In the genomic region with DNA sequence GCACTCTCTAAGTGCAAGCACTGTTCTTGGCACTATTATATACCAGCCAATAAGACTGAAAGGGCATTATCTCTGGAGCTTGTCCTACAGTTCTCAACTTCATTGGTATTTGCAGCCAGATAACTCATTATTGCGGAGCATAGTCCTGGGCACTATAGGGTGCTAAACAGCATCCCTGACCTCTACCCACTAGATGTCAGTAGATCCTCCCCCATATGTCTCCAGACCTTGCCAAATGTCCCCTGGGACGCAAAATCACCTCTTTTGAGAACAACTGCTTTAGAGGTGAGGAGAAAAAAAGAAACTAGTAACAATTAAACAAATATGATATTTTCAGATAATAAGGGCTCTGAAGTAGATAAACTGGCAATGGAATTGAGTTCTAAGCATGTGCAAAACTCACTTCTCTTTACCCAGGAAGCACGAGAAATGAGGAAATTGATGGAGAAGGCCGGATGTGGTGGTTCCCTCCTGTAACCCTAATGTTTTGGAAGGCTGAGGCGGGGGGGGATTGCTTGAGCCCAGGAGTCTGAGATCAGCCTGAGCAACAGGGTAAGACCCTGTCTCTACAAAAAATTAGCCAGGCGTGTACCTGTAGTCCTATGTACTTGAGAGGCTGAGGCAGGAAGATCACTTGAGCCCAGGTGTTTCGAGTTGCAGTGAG, we compare ENCODE assay signal across 8 cellular contexts.
DNase-seq lines count a peak whose midpoint lies in the region; ATAC-seq, FAIRE-seq and TF ChIP-seq lines count a peak whose summit lies in the region.

No MANE protein-coding gene starts in this region.

- H3K27ac ChIP-seq in keratinocyte (ENCODE audit: control insufficient read depth, insufficient read depth, low read length) (no peak overlapping the region), suprapubic skin (no peak overlapping the region)

- peaks cover 6% of the 10 kb centered on the region for H3K79me2 ChIP-seq in keratinocyte (ENCODE audit: control insufficient read depth, insufficient read depth, low read length)

- H3K9me1 ChIP-seq in keratinocyte (ENCODE audit: control insufficient read depth, extremely low read depth, insufficient read depth, low read length), result no peaks in the 10 kb centered on the region

- H3K4me3 ChIP-seq in keratinocyte (ENCODE audit: control insufficient read depth in 2 of 3, extremely low read depth in 1 of 3, insufficient read depth in 2 of 3, low read depth in 1 of 3, low read length in 3 of 3), result no peak overlapping the region
- no peak overlapping the region for H3K4me3 ChIP-seq in suprapubic skin

- FAIRE-seq in keratinocyte (lab: Jason Lieb, UNC), result peak; percentile 44

- WGBS in suprapubic skin, result 72% methylated on average over 7 of the region's 7 CpGs

- TF ChIP-seq CTCF in keratinocyte (optimal IDR thresholded peaks at IDR 0.05 in 1 of 3, IDR thresholded peaks at IDR 0.05 in 1 of 3, conservative IDR thresholded peaks at IDR 0.05 in 1 of 3; ENCODE audit: extremely low read depth in 1 of 3, insufficient read depth in 2 of 3, low read length in 3 of 3) (peak; percentile 29 to 54 (median 38)), suprapubic skin (IDR thresholded peaks at IDR 0.05) (peak in 1 of 2 donors; percentile 10)

- H3K9me3 ChIP-seq in keratinocyte (ENCODE audit: control insufficient read depth, low read depth, low read length), result no peaks in the 10 kb centered on the region
- H3K9me3 ChIP-seq in suprapubic skin, result no peaks in the 10 kb centered on the region

- TF ChIP-seq EP300 in suprapubic skin (IDR thresholded peaks at IDR 0.05), result no peak

- H3K9ac ChIP-seq in keratinocyte (ENCODE audit: control insufficient read depth, extremely low read depth, insufficient read depth, low read length), result no peak overlapping the region

- H3K4me1 ChIP-seq in keratinocyte (ENCODE audit: control insufficient read depth, extremely low read depth, insufficient read depth, low read length) (peaks cover 16% of the 10 kb centered on the region), suprapubic skin (peaks cover 28% of the 10 kb centered on the region)

- H3K36me3 ChIP-seq in keratinocyte (ENCODE audit: control insufficient read depth in 2 of 2, extremely low read depth in 1 of 2, insufficient read depth in 2 of 2, low read length in 2 of 2), result peaks cover 1 to 13% of the 10 kb centered on the region in 2 experiments
- no peaks in the 10 kb centered on the region for H3K36me3 ChIP-seq in suprapubic skin

- H3K27me3 ChIP-seq in keratinocyte (ENCODE audit: control insufficient read depth, extremely low read depth, insufficient read depth, low read length) (no peaks in the 10 kb centered on the region), suprapubic skin (no peaks in the 10 kb centered on the region)

- TF ChIP-seq POLR2A in suprapubic skin (IDR thresholded peaks at IDR 0.05), result no peak

- H2AFZ ChIP-seq in keratinocyte (ENCODE audit: control insufficient read depth, low read length), result no peak overlapping the region

- H3K4me2 ChIP-seq in keratinocyte (ENCODE audit: control insufficient read depth, extremely low read depth, insufficient read depth, low read depth, low read length), result no peak overlapping the region

- no peaks in the 10 kb centered on the region for H4K20me1 ChIP-seq in keratinocyte (ENCODE audit: control insufficient read depth, extremely low read depth, insufficient read depth, low read length)

- ATAC-seq in GM18867 (IDR thresholded peaks at IDR 0.05; ENCODE audit: unreplicated experiment) (peak; percentile 47), HG03103 (IDR thresholded peaks at IDR 0.05; ENCODE audit: low read depth, unreplicated experiment) (peak; percentile 44), SK-N-SH treated with all-trans-retinoic acid at 6 μM for 48 hours (peak; percentile 84)

- dilution Hi-C loops in keratinocyte (cut with MboI; ENCODE audit: extremely low pct_ligation_motif_present, low sequenced_read_pairs), result no loop called here

- DNase-seq in Ammon's horn (ENCODE audit: low spot score) (peak; percentile 57), keratinocyte (ENCODE audit: low read depth, low spot score) (no peak), suprapubic skin (ENCODE audit: low spot score in 2 of 2) (no peak), T-helper 9 cell (no peak)
- DNase-seq in activated effector memory CD4-positive, alpha-beta T cell treated with Interleukin-2 at 50 U/mL for 16 hours, result no peak

TF ChIP-seq in SK-N-SH treated with all-trans-retinoic acid at 6 μM for 48 hours, 23 proteins besides CTCF, POLR2A, EP300 and RAD21:
- no peak for TF ChIP-seq ESRRG (CRISPR knock-in tag; IDR thresholded peaks at IDR 0.05)
- no peak for TF ChIP-seq ARNTL (CRISPR knock-in tag; IDR thresholded peaks at IDR 0.05; ENCODE audit: borderline replicate concordance, low read depth)
TF ChIP-seq in SK-N-SH treated with all-trans-retinoic acid at 6 μM for 48 hours: peak in this region for 0.
